In the genomic region with DNA sequence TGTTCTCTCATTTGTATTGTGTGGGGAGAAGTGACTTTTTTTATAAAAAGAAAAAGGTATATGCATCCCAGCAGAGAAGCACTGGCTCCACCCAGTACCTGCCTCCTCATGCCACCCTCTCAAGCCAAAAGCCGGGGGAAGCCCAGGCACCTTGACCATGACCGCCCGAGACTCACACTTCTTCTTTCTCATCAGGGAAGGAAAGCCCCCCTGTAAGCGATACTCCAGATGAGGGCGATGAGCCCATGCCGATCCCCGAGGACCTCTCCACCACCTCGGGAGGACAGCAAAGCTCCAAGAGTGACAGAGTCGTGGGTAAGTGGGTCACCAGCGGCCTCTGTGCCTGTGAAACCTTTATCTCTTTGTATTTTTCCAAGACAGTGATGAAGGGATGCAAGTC, we compare ENCODE assay signal across 15 cellular contexts. TPM values are rescaled to one million over a fixed set of nuclear protein-coding genes. Genes with fewer than 3 reads are reported as not detected.
A peak's percentile ranks its signal among the peaks of the same experiment; 100 is the strongest.
DNase-seq lines count a peak whose midpoint lies in the region; ATAC-seq, FAIRE-seq and TF ChIP-seq lines count a peak whose summit lies in the region.
"Had no signal": no experiment of that assay in that cellular context is flagged by ENCODE, and none has a peak within 500 bp of the region (broad histone marks: within the 10 kb centered on the region; RNA-seq: fewer than 3 reads in every experiment).

No MANE protein-coding gene starts in this region.

- no peaks in the 10 kb centered on the region for H3K27me3 Mint-ChIP-seq in activated T-helper 2 cell treated with anti-CD3 and anti-CD28 coated beads, Interferon-gamma antibody, Interleukin-2, Interleukin-4, amounts not matched to agents 10 μg/mL and 5 μg/mL and 100 μg/mL, durations not matched to agents 14 hours and 24 hours and 36 hours (ENCODE audit: low read depth)
- H3K27me3 Mint-ChIP-seq in stimulated activated naive CD8-positive, alpha-beta T cell treated with anti-CD3 and anti-CD28 coated beads, Interleukin-15, amount 100 ng/mL, for 72 hours = no peaks in the 10 kb centered on the region

- no peak overlapping the region for H3K4me3 ChIP-seq in GM12865 (ENCODE audit: low read depth, low read length)
- H3K4me3 ChIP-seq in thyroid gland (replicated peaks in 1 of 3) = no peak overlapping the region
- no peak overlapping the region for H3K4me3 ChIP-seq in PC-3 (ENCODE audit: low read length)
- H3K4me3 ChIP-seq: HAP-1, tibial nerve had no signal

- no peaks in the 10 kb centered on the region for H3K9me3 Mint-ChIP-seq in activated T-helper 2 cell treated with anti-CD3 and anti-CD28 coated beads, Interferon-gamma antibody, Interleukin-2, Interleukin-4, amounts not matched to agents 10 μg/mL and 5 μg/mL and 100 μg/mL, durations not matched to agents 14 hours and 24 hours and 36 hours
- no peaks in the 10 kb centered on the region for H3K9me3 Mint-ChIP-seq in stimulated activated naive CD8-positive, alpha-beta T cell treated with anti-CD3 and anti-CD28 coated beads, Interleukin-15, amount 100 ng/mL, for 72 hours

- peak; percentile 80 for FAIRE-seq in GM19239 (lab: Jason Lieb, UNC)
- FAIRE-seq: endothelial cell of umbilical vein had no signal

- H3K9me3 ChIP-seq in thyroid gland (no peaks in the 10 kb centered on the region), PC-3 (ENCODE audit: low read length) (no peaks in the 10 kb centered on the region)
- H3K9me3 ChIP-seq: HAP-1, tibial nerve had no signal

- DNase-seq in GM12865 (ENCODE audit: low read depth) = peak; percentile 67
- DNase-seq in GM19239 (ENCODE audit: insufficient read length, low spot score) = no peak
- DNase-seq in activated T-helper 2 cell treated with anti-CD3 and anti-CD28 coated beads, Interferon-gamma antibody, Interleukin-2, Interleukin-4, amounts not matched to agents 10 μg/mL and 5 μg/mL and 100 μg/mL, durations not matched to agents 14 hours and 24 hours and 36 hours (ENCODE audit: low spot score) = no peak
- DNase-seq in thyroid gland = no peak
- no peak for DNase-seq in PC-3
- DNase-seq in AML-193 (lab: John Stamatoyannopoulos, UW) = no peak
- no peak for DNase-seq in stimulated activated naive CD8-positive, alpha-beta T cell treated with anti-CD3 and anti-CD28 coated beads, Interleukin-15, amount 100 ng/mL, for 72 hours
- DNase-seq: NCI-H526 treated with DMSO at 0.1 percent for 48 hours, retina had no signal

- ATAC-seq in HG02973 (IDR thresholded peaks at IDR 0.05; ENCODE audit: unreplicated experiment) = peak; percentile 44
- no peak for ATAC-seq in PC-3
- ATAC-seq in stimulated activated naive CD8-positive, alpha-beta T cell treated with anti-CD3 and anti-CD28 coated beads, Interleukin-15, amount 100 ng/mL, for 72 hours = no peak

- no peaks in the 10 kb centered on the region for H4K20me1 ChIP-seq in PC-3 (ENCODE audit: low read length)

- H3K79me2 ChIP-seq in PC-3 (ENCODE audit: low read length) = no peaks in the 10 kb centered on the region

- H3K4me1 ChIP-seq in thyroid gland = peaks cover 6 to 9% of the 10 kb centered on the region in 2 donors
- no peaks in the 10 kb centered on the region for H3K4me1 ChIP-seq in PC-3 (ENCODE audit: insufficient read depth, low read length)
- H3K4me1 ChIP-seq: HAP-1 had no signal

- no peak overlapping the region for H3K4me2 ChIP-seq in PC-3 (ENCODE audit: low read length)

- POLR2A ChIA-PET in PC-3 (lab: Charles Lee; ENCODE audit: unreplicated experiment) = no interaction called here

- no peaks in the 10 kb centered on the region for H3K9me2 ChIP-seq in PC-3 (replicated peaks; ENCODE audit: low read length)

- H2AFZ ChIP-seq in PC-3 (ENCODE audit: low read length) = no peak overlapping the region

- H3F3A ChIP-seq in PC-3 (ENCODE audit: low read length, unreplicated experiment) = no peaks in the 10 kb centered on the region

- H3K27ac ChIP-seq in thyroid gland (no peak overlapping the region), PC-3 (ENCODE audit: low read length) (no peak overlapping the region)
- H3K27ac ChIP-seq: tibial nerve had no signal

- intact Hi-C loops in activated T-helper 2 cell treated with anti-CD3 and anti-CD28 coated beads, Interferon-gamma antibody, Interleukin-2, Interleukin-4, amounts not matched to agents 10 μg/mL and 5 μg/mL and 100 μg/mL, durations not matched to agents 14 hours and 24 hours and 36 hours (cut with micrococcal nuclease) = no loop called here
- intact Hi-C loops in thyroid gland (cut with DNase I) (no loop called here), PC-3 (cut with micrococcal nuclease) (no loop called here)

- peaks cover 92% of the 10 kb centered on the region for H3K36me3 Mint-ChIP-seq in activated T-helper 2 cell treated with anti-CD3 and anti-CD28 coated beads, Interferon-gamma antibody, Interleukin-2, Interleukin-4, amounts not matched to agents 10 μg/mL and 5 μg/mL and 100 μg/mL, durations not matched to agents 14 hours and 24 hours and 36 hours (ENCODE audit: low read depth)

- no peak overlapping the region for H3K9ac ChIP-seq in PC-3 (ENCODE audit: low read length)

- TF ChIP-seq CTCF in GM12865 (IDR thresholded peaks at IDR 0.05; ENCODE audit: insufficient read depth, low read depth, low read length, missing control alignments) (no peak), thyroid gland (IDR thresholded peaks at IDR 0.05) (no peak), PC-3 (conservative IDR thresholded peaks at IDR 0.05; ENCODE audit: low read depth, low read length) (no peak)

- TF ChIP-seq POLR2A in thyroid gland (IDR thresholded peaks at IDR 0.05) = no peak

- H3K36me3 ChIP-seq in thyroid gland (no peaks in the 10 kb centered on the region), PC-3 (ENCODE audit: low read depth, low read length) (no peaks in the 10 kb centered on the region)
- H3K36me3 ChIP-seq: HAP-1, tibial nerve had no signal

- no peaks in the 10 kb centered on the region for H3K27me3 ChIP-seq in thyroid gland
- H3K27me3 ChIP-seq in PC-3 (ENCODE audit: low read length) = peaks cover 98% of the 10 kb centered on the region
- H3K27me3 ChIP-seq: tibial nerve had no signal

- H3K4me3 Mint-ChIP-seq in activated T-helper 2 cell treated with anti-CD3 and anti-CD28 coated beads, Interferon-gamma antibody, Interleukin-2, Interleukin-4, amounts not matched to agents 10 μg/mL and 5 μg/mL and 100 μg/mL, durations not matched to agents 14 hours and 24 hours and 36 hours (ENCODE audit: low read depth) = no peak overlapping the region
- H3K4me3 Mint-ChIP-seq in stimulated activated naive CD8-positive, alpha-beta T cell treated with anti-CD3 and anti-CD28 coated beads, Interleukin-15, amount 100 ng/mL, for 72 hours = no peak overlapping the region
- H3K4me3 Mint-ChIP-seq: CD14-positive monocyte had no signal

- CTCF ChIA-PET in PC-3 (lab: Charles Lee) = no interaction called here

- peaks cover 89% of the 10 kb centered on the region for H3K4me1 Mint-ChIP-seq in activated T-helper 2 cell treated with anti-CD3 and anti-CD28 coated beads, Interferon-gamma antibody, Interleukin-2, Interleukin-4, amounts not matched to agents 10 μg/mL and 5 μg/mL and 100 μg/mL, durations not matched to agents 14 hours and 24 hours and 36 hours (ENCODE audit: low read depth)
- H3K4me1 Mint-ChIP-seq in stimulated activated naive CD8-positive, alpha-beta T cell treated with anti-CD3 and anti-CD28 coated beads, Interleukin-15, amount 100 ng/mL, for 72 hours = peaks cover 96% of the 10 kb centered on the region

- H3K27ac Mint-ChIP-seq in activated T-helper 2 cell treated with anti-CD3 and anti-CD28 coated beads, Interferon-gamma antibody, Interleukin-2, Interleukin-4, amounts not matched to agents 10 μg/mL and 5 μg/mL and 100 μg/mL, durations not matched to agents 14 hours and 24 hours and 36 hours = peak overlapping the region; percentile 72
- H3K27ac Mint-ChIP-seq in stimulated activated naive CD8-positive, alpha-beta T cell treated with anti-CD3 and anti-CD28 coated beads, Interleukin-15, amount 100 ng/mL, for 72 hours = no peak overlapping the region

- BruUV-seq in PC-3 (replicated peaks; lab: Mats Ljungman, UMichigan) = no TSS peak

- WGBS in thyroid gland, 2 donors = 89 to 91% methylated on average over 10 of the region's 10 CpGs

RNA-seq across cellular contexts. Expression of gene IKZF1, which starts 22.9 kb away (rescaled TPM):
- total RNA-seq in activated T-helper 2 cell treated with anti-CD3 and anti-CD28 coated beads, Interferon-gamma antibody, Interleukin-2, Interleukin-4, amounts not matched to agents 10 μg/mL and 5 μg/mL and 100 μg/mL, durations not matched to agents 14 hours and 24 hours and 36 hours = 360 and 371 TPM in 2 replicates
- total RNA-seq in thyroid gland (10 to 100 TPM in 1 of 4 donors, 1 to 10 TPM in 3; 8.9 to 10.5 (median 9.6) TPM), PC-3 (2014; rRNA removed) (not detected in 2 replicates)
- total RNA-seq: HT-29 had no signal

Comparison
In these comparisons a context has a peak if more than half of its experiments do, and no peak if none do; other contexts are left out.
1. RNA of gene IKZF1, which starts 22.9 kb away (total RNA-seq): 360 to 371 TPM in activated T-helper 2 cell treated with anti-CD3 and anti-CD28 coated beads, Interferon-gamma antibody, Interleukin-2, Interleukin-4, amounts not matched to agents 10 μg/mL and 5 μg/mL and 100 μg/mL, durations not matched to agents 14 hours and 24 hours and 36 hours; 8.9 to 10.5 TPM in thyroid gland and not detected in PC-3; every median in the first group is over 10 times any median in the second.